In genomic region chr6:30719356-30719755, GRCh38 we compare ENCODE assay signal across 8 cellular contexts. TPM values are rescaled to one million over a fixed set of nuclear protein-coding genes. Genes with fewer than 3 reads are reported as not detected.
DNase-seq lines count a peak whose midpoint lies in the region; ATAC-seq and TF ChIP-seq lines count a peak whose summit lies in the region.

No MANE protein-coding gene starts in this region.

- H3K27ac ChIP-seq in cardiac muscle cell (peak overlapping the region; percentile 81), liver (ENCODE audit: low read depth in 1 of 2, low read length in 2 of 2) (peak overlapping the region; percentile 90 to 96), urinary bladder (ENCODE audit: low read depth) (peak overlapping the region; percentile 64)

- H3K9me3 ChIP-seq in cardiac muscle cell (ENCODE audit: low read depth) = no peaks in the 10 kb centered on the region
- no peaks in the 10 kb centered on the region for H3K9me3 ChIP-seq in adipocyte (ENCODE audit: control insufficient read depth, low read length)
- no peaks in the 10 kb centered on the region for H3K9me3 ChIP-seq in liver (ENCODE audit: control insufficient read depth in 4 of 4, low read length in 3 of 4)

- TF ChIP-seq CTCF in cardiac muscle cell (IDR thresholded peaks at IDR 0.05; ENCODE audit: low read depth, low read length) (no peak), liver (IDR thresholded peaks at IDR 0.05; ENCODE audit: low read depth, low read length, missing input control) (no peak)

- WGBS in liver = 40% methylated on average over 8 of the region's 8 CpGs
- 22% methylated on average over 8 of the region's 8 CpGs for WGBS in urinary bladder

- H3K9ac ChIP-seq in adipocyte (ENCODE audit: low read length) (peak overlapping the region; percentile 100), liver (ENCODE audit: low read depth in 1 of 2, low read length in 2 of 2) (peak overlapping the region in 1 of 2 donors; percentile 41)

- no peak for TF ChIP-seq RAD21 in liver (IDR thresholded peaks at IDR 0.05)

- intact Hi-C loops in Right ventricle myocardium superior (cut with DNase I) = loop anchor here (5.0 kb wide), 2 partner anchors 102 to 162 kb away; partner anchors contain the start of genes GNL1, MRPS18B, PPP1R10 and PRR3
- intact Hi-C loops in sciatic nerve (cut with DNase I) = no loop called here

- no peak for ATAC-seq in Right ventricle myocardium superior (ENCODE audit: poor library complexity)
- ATAC-seq in GM21528 (IDR thresholded peaks at IDR 0.05; ENCODE audit: low FRiP score, unreplicated experiment) = no peak
- no peak for ATAC-seq in sciatic nerve

- DNase-seq in cardiac muscle cell (ENCODE audit: low read depth in 1 of 2, low spot score in 1 of 2) (no peak), Right ventricle myocardium superior (no peak), adipocyte (ENCODE audit: low read depth) (no peak), sciatic nerve (ENCODE audit: low spot score) (no peak)
- DNase-seq in activated CD8-positive, alpha-beta memory T cell treated with anti-CD3 and anti-CD28 coated beads, Interleukin-2, amount 50 U/mL, for 48 hours = no peak

- H3K4me3 ChIP-seq in cardiac muscle cell (peak overlapping the region; percentile 96), adipocyte (ENCODE audit: low read length) (peak overlapping the region; percentile 99), liver (ENCODE audit: low read depth in 1 of 3, low read length in 3 of 3) (peak overlapping the region in 2 of 3 donors; percentile 51 to 94), urinary bladder (ENCODE audit: low read depth, low read length) (peak overlapping the region; percentile 10)

- H3K4me1 ChIP-seq in cardiac muscle cell (ENCODE audit: low read depth) = peaks cover 6% of the 10 kb centered on the region
- H3K4me1 ChIP-seq in adipocyte (ENCODE audit: control insufficient read depth, insufficient read depth, low read length) = peaks cover 37% of the 10 kb centered on the region
- H3K4me1 ChIP-seq in liver (ENCODE audit: control insufficient read depth in 4 of 4, insufficient read depth in 4 of 4, low read length in 3 of 4) = peaks cover 4 to 38% (median 31%) of the 10 kb centered on the region in 4 donors
- H3K4me1 ChIP-seq in urinary bladder (ENCODE audit: insufficient read depth) = no peaks in the 10 kb centered on the region

- peaks cover 18% of the 10 kb centered on the region for H3K36me3 ChIP-seq in cardiac muscle cell
- peaks cover 20% of the 10 kb centered on the region for H3K36me3 ChIP-seq in adipocyte (ENCODE audit: control insufficient read depth, insufficient read depth, low read length, severe bottlenecking)
- peaks cover 6 to 17% (median 13%) of the 10 kb centered on the region in 4 donors for H3K36me3 ChIP-seq in liver (ENCODE audit: control insufficient read depth in 4 of 4, insufficient read depth in 3 of 4, low read depth in 1 of 4, low read length in 3 of 4)
- H3K36me3 ChIP-seq in urinary bladder (ENCODE audit: insufficient read depth) = no peaks in the 10 kb centered on the region

- H3K27me3 ChIP-seq in cardiac muscle cell (no peaks in the 10 kb centered on the region), adipocyte (replicated peaks; ENCODE audit: control insufficient read depth, insufficient read depth, low read length) (no peaks in the 10 kb centered on the region), liver (ENCODE audit: control insufficient read depth in 4 of 4, insufficient read depth in 4 of 4, low read length in 3 of 4) (no peaks in the 10 kb centered on the region)

TF ChIP-seq in liver, 16 proteins besides CTCF, POLR2A, EP300 and RAD21:
- no peak for TF ChIP-seq ZBTB33 (IDR thresholded peaks at IDR 0.05)
- no peak for TF ChIP-seq REST (IDR thresholded peaks at IDR 0.05)

RNA-seq across cellular contexts. Expression of gene TUBB, which starts 0.8 kb away (rescaled TPM):
- total RNA-seq in cardiac muscle cell = 827 and 939 TPM in 2 replicates
- 662 and 675 TPM in 2 replicates for polyA plus RNA-seq in cardiac muscle cell
- 179 TPM for total RNA-seq in Right ventricle myocardium superior
- total RNA-seq in liver = 100 to 1,000 TPM; 197 to 533 TPM
- 100 to 1,000 TPM; 115 to 224 TPM for polyA plus RNA-seq in liver
- 376 TPM for total RNA-seq in urinary bladder
- 332 TPM for polyA plus RNA-seq in urinary bladder
- 292 TPM for total RNA-seq in sciatic nerve

RNA-seq across cellular contexts. Expression of gene MDC1, which starts 2.3 kb away (rescaled TPM):
- total RNA-seq in cardiac muscle cell (14.3 and 21.9 TPM in 2 replicates), Right ventricle myocardium superior (16.4 TPM), liver (10 to 100 TPM in 1 of 2 donors, 1 to 10 TPM in 1; 9.0 to 15.5 TPM), urinary bladder (9.8 TPM), sciatic nerve (43.2 TPM)
- polyA plus RNA-seq in cardiac muscle cell (30.0 and 44.1 TPM in 2 replicates), liver (1 to 10 TPM; 5.9 to 7.7 TPM), urinary bladder (18.3 TPM)

RNA-seq across cellular contexts. Expression of gene FLOT1, which starts 23.1 kb away (rescaled TPM):
- 208 and 222 TPM in 2 replicates for total RNA-seq in cardiac muscle cell
- polyA plus RNA-seq in cardiac muscle cell = 236 and 261 TPM in 2 replicates
- total RNA-seq in Right ventricle myocardium superior = 207 TPM
- total RNA-seq in liver = 10 to 100 TPM; 38.6 to 60.5 TPM
- polyA plus RNA-seq in liver = 10 to 100 TPM; 58.4 to 99.8 TPM
- total RNA-seq in urinary bladder = 40.0 TPM
- polyA plus RNA-seq in urinary bladder = 298 TPM
- 172 TPM for total RNA-seq in sciatic nerve

RNA-seq across cellular contexts. Expression of gene IER3, which starts 25.0 kb away (rescaled TPM):
- total RNA-seq in cardiac muscle cell (28.0 and 45.8 TPM in 2 replicates), Right ventricle myocardium superior (11.4 TPM), liver (1 to 10 TPM; 1.3 to 6.5 TPM), urinary bladder (4.8 TPM), sciatic nerve (40.7 TPM)
- polyA plus RNA-seq in cardiac muscle cell (20.1 and 25.8 TPM in 2 replicates), liver (1 to 10 TPM; 6.9 to 8.1 TPM), urinary bladder (71.9 TPM)

RNA-seq across cellular contexts. Expression of gene NRM, which starts 28.6 kb away (rescaled TPM):
- 13.7 and 17.2 TPM in 2 replicates for total RNA-seq in cardiac muscle cell
- 29.1 and 33.8 TPM in 2 replicates for polyA plus RNA-seq in cardiac muscle cell
- 3.2 TPM for total RNA-seq in Right ventricle myocardium superior
- 1 to 10 TPM in 1 of 2 donors, under 1 TPM in 1; 0.59 to 2.3 TPM for total RNA-seq in liver
- 1 to 10 TPM; 2.4 to 3.3 TPM for polyA plus RNA-seq in liver
- total RNA-seq in urinary bladder = 7.0 TPM
- polyA plus RNA-seq in urinary bladder = 20.3 TPM
- 11.0 TPM for total RNA-seq in sciatic nerve

Comparison
In these comparisons a context has a peak if more than half of its experiments do, and no peak if none do; other contexts are left out.
1. H3K4me3 ChIP-seq: peak in every context shown above with its lines; median percentile 99 in adipocyte; 96 in cardiac muscle cell; 72 in liver; 10 in urinary bladder.